In the genomic region with DNA sequence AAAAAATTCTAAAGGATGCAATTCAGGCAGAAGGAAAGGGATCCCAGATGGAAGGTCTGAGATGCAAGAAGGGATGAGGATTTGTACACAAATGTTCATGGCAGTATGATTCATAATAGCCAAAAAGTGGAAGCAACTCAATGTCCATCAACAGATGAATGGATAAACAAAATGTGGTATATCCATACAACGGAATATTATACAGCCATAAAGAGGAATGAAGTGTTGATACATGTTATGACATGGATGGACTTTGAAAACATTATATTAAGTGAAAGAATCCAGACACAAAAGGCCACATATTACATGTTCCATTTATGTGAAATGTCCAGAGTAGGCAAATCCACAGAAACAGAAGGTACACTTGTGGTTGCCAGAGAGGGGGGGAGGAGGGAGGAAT, we compare ENCODE assay signal across 3 cellular contexts.
TF ChIP-seq lines count a peak whose summit lies in the region.

No MANE protein-coding gene starts in this region.

TF ChIP-seq in A549, 52 proteins besides CTCF, POLR2A, EP300 and RAD21:
- no peak for TF ChIP-seq CHD4 (IDR thresholded peaks at IDR 0.05; ENCODE audit: borderline replicate concordance)
- no peak for TF ChIP-seq RNF2 (IDR thresholded peaks at IDR 0.05; ENCODE audit: borderline replicate concordance, low read depth)
- no peak for TF ChIP-seq MAFK (IDR thresholded peaks at IDR 0.05; ENCODE audit: partially characterized antibody)
- no peak for TF ChIP-seq CBX2 (IDR thresholded peaks at IDR 0.05; ENCODE audit: borderline replicate concordance, low read depth)
- TF ChIP-seq, protein P1, sequence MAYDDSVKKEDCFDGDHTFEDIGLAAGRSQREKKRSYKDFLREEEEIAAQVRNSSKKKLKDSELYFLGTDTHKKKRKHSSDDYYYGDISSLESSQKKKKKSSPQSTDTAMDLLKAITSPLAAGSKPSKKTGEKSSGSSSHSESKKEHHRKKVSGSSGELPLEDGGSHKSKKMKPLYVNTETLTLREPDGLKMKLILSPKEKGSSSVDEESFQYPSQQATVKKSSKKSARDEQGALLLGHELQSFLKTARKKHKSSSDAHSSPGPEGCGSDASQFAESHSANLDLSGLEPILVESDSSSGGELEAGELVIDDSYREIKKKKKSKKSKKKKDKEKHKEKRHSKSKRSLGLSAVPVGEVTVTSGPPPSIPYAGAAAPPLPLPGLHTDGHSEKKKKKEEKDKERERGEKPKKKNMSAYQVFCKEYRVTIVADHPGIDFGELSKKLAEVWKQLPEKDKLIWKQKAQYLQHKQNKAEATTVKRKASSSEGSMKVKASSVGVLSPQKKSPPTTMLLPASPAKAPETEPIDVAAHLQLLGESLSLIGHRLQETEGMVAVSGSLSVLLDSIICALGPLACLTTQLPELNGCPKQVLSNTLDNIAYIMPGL (CRISPR knock-in tag; IDR thresholded peaks at IDR 0.05; ENCODE audit: borderline replicate concordance), result no peak
- TF ChIP-seq GATA3 (IDR thresholded peaks at IDR 0.05; ENCODE audit: borderline replicate concordance), result no peak
- no peak for TF ChIP-seq TP53 (CRISPR knock-in tag; IDR thresholded peaks at IDR 0.05)
- TF ChIP-seq KDM1A (IDR thresholded peaks at IDR 0.05; ENCODE audit: low read depth), result peak; percentile 77; the same call in 1 of the 2 replicates
- TF ChIP-seq, protein P2, sequence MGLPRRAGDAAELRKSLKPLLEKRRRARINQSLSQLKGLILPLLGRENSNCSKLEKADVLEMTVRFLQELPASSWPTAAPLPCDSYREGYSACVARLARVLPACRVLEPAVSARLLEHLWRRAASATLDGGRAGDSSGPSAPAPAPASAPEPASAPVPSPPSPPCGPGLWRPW (IDR thresholded peaks at IDR 0.05), result no peak
- TF ChIP-seq MYC (IDR thresholded peaks at IDR 0.05; ENCODE audit: borderline replicate concordance, low read length), result no peak
- TF ChIP-seq HDAC2 (IDR thresholded peaks at IDR 0.05), result 0 out of 2 replicates have a peak, but pooled peaks have one; percentile 57
- TF ChIP-seq HOXA7 (CRISPR knock-in tag; IDR thresholded peaks at IDR 0.05), result no peak

TF ChIP-seq in HEK293, 187 proteins besides CTCF, POLR2A, EP300 and RAD21:
- TF ChIP-seq ZBTB8A (tag by site-specific recombination; IDR thresholded peaks at IDR 0.05) (no peak), ZNF626 (tag by site-specific recombination; IDR thresholded peaks at IDR 0.05) (0 out of 2 replicates have a peak, but pooled peaks have one; percentile 65), ZNF324 (tag by site-specific recombination; IDR thresholded peaks at IDR 0.05) (no peak), ZNF211 (tag by site-specific recombination; IDR thresholded peaks at IDR 0.05; ENCODE audit: low read depth) (no peak), ZNF350 (tag by site-specific recombination; IDR thresholded peaks at IDR 0.05) (0 out of 2 replicates have a peak, but pooled peaks have one; percentile 16), ZNF146 (tag by site-specific recombination; IDR thresholded peaks at IDR 0.05) (peak; percentile 99), ZNF221 (tag by site-specific recombination; IDR thresholded peaks at IDR 0.05; ENCODE audit: borderline replicate concordance) (no peak)
- TF ChIP-seq, protein P3, sequence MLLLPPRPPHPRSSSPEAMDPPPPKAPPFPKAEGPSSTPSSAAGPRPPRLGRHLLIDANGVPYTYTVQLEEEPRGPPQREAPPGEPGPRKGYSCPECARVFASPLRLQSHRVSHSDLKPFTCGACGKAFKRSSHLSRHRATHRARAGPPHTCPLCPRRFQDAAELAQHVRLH (tag by site-specific recombination; IDR thresholded peaks at IDR 0.05), result peak; percentile 82; the same call in 1 of the 2 replicates
- TF ChIP-seq, protein P4, sequence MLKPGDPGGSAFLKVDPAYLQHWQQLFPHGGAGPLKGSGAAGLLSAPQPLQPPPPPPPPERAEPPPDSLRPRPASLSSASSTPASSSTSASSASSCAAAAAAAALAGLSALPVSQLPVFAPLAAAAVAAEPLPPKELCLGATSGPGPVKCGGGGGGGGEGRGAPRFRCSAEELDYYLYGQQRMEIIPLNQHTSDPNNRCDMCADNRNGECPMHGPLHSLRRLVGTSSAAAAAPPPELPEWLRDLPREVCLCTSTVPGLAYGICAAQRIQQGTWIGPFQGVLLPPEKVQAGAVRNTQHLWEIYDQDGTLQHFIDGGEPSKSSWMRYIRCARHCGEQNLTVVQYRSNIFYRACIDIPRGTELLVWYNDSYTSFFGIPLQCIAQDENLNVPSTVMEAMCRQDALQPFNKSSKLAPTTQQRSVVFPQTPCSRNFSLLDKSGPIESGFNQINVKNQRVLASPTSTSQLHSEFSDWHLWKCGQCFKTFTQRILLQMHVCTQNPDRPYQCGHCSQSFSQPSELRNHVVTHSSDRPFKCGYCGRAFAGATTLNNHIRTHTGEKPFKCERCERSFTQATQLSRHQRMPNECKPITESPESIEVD (tag by site-specific recombination; IDR thresholded peaks at IDR 0.05), result no peak
- TF ChIP-seq, protein P5, sequence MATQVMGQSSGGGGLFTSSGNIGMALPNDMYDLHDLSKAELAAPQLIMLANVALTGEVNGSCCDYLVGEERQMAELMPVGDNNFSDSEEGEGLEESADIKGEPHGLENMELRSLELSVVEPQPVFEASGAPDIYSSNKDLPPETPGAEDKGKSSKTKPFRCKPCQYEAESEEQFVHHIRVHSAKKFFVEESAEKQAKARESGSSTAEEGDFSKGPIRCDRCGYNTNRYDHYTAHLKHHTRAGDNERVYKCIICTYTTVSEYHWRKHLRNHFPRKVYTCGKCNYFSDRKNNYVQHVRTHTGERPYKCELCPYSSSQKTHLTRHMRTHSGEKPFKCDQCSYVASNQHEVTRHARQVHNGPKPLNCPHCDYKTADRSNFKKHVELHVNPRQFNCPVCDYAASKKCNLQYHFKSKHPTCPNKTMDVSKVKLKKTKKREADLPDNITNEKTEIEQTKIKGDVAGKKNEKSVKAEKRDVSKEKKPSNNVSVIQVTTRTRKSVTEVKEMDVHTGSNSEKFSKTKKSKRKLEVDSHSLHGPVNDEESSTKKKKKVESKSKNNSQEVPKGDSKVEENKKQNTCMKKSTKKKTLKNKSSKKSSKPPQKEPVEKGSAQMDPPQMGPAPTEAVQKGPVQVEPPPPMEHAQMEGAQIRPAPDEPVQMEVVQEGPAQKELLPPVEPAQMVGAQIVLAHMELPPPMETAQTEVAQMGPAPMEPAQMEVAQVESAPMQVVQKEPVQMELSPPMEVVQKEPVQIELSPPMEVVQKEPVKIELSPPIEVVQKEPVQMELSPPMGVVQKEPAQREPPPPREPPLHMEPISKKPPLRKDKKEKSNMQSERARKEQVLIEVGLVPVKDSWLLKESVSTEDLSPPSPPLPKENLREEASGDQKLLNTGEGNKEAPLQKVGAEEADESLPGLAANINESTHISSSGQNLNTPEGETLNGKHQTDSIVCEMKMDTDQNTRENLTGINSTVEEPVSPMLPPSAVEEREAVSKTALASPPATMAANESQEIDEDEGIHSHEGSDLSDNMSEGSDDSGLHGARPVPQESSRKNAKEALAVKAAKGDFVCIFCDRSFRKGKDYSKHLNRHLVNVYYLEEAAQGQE (tag by site-specific recombination; IDR thresholded peaks at IDR 0.05), result no peak
TF ChIP-seq in HEK293: peak in this region for 4.

TF ChIP-seq in K562, 482 proteins besides CTCF, POLR2A, EP300 and RAD21:
- TF ChIP-seq TRIM24 (IDR thresholded peaks at IDR 0.05), result 0 out of 4 replicates have a peak, but pooled peaks of 1 of the 2 experiments have one; percentile 9
- TF ChIP-seq ZNF146 (CRISPR knock-in tag; IDR thresholded peaks at IDR 0.05; ENCODE audit: unreplicated experiment), result peak; percentile 98
- no peak for TF ChIP-seq ASH1L (IDR thresholded peaks at IDR 0.05; ENCODE audit: borderline replicate concordance, low read depth, partially characterized antibody)
- TF ChIP-seq, protein P6, sequence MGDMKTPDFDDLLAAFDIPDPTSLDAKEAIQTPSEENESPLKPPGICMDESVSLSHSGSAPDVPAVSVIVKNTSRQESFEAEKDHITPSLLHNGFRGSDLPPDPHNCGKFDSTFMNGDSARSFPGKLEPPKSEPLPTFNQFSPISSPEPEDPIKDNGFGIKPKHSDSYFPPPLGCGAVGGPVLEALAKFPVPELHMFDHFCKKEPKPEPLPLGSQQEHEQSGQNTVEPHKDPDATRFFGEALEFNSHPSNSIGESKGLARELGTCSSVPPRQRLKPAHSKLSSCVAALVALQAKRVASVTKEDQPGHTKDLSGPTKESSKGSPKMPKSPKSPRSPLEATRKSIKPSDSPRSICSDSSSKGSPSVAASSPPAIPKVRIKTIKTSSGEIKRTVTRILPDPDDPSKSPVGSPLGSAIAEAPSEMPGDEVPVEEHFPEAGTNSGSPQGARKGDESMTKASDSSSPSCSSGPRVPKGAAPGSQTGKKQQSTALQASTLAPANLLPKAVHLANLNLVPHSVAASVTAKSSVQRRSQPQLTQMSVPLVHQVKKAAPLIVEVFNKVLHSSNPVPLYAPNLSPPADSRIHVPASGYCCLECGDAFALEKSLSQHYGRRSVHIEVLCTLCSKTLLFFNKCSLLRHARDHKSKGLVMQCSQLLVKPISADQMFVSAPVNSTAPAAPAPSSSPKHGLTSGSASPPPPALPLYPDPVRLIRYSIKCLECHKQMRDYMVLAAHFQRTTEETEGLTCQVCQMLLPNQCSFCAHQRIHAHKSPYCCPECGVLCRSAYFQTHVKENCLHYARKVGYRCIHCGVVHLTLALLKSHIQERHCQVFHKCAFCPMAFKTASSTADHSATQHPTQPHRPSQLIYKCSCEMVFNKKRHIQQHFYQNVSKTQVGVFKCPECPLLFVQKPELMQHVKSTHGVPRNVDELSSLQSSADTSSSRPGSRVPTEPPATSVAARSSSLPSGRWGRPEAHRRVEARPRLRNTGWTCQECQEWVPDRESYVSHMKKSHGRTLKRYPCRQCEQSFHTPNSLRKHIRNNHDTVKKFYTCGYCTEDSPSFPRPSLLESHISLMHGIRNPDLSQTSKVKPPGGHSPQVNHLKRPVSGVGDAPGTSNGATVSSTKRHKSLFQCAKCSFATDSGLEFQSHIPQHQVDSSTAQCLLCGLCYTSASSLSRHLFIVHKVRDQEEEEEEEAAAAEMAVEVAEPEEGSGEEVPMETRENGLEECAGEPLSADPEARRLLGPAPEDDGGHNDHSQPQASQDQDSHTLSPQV (IDR thresholded peaks at IDR 0.05), result no peak
- TF ChIP-seq RBM25 (IDR thresholded peaks at IDR 0.05; ENCODE audit: low read depth, low read length, severe bottlenecking), result peak; percentile 75
- peak; percentile 57 for TF ChIP-seq ADNP (tag; IDR thresholded peaks at IDR 0.05)
- TF ChIP-seq TAF7 (tag; IDR thresholded peaks at IDR 0.05), result no peak
- no peak for TF ChIP-seq RBM17 (IDR thresholded peaks at IDR 0.05; ENCODE audit: borderline replicate concordance, low read depth, low read length)
- TF ChIP-seq TRIM28 (IDR thresholded peaks at IDR 0.05), result peak; percentile 63; the same call in 1 of the 2 replicates
- peak; percentile 83 for TF ChIP-seq BCOR (IDR thresholded peaks at IDR 0.05)
- no peak for TF ChIP-seq MBD2 (IDR thresholded peaks at IDR 0.05; ENCODE audit: borderline replicate concordance, low read depth)
- 0 out of 3 replicates have a peak, but pooled peaks of 1 of the 2 experiments have one; percentile 20 for TF ChIP-seq CBX3 (IDR thresholded peaks at IDR 0.05; ENCODE audit: borderline replicate concordance in 1 of 2, low read length in 2 of 2)
- peak; percentile 28 to 65; a peak in 2 of 4 replicates for TF ChIP-seq KDM1A (IDR thresholded peaks at IDR 0.05)
- no peak for TF ChIP-seq ZNF239 (CRISPR knock-in tag; IDR thresholded peaks at IDR 0.05)
- TF ChIP-seq, protein P7, sequence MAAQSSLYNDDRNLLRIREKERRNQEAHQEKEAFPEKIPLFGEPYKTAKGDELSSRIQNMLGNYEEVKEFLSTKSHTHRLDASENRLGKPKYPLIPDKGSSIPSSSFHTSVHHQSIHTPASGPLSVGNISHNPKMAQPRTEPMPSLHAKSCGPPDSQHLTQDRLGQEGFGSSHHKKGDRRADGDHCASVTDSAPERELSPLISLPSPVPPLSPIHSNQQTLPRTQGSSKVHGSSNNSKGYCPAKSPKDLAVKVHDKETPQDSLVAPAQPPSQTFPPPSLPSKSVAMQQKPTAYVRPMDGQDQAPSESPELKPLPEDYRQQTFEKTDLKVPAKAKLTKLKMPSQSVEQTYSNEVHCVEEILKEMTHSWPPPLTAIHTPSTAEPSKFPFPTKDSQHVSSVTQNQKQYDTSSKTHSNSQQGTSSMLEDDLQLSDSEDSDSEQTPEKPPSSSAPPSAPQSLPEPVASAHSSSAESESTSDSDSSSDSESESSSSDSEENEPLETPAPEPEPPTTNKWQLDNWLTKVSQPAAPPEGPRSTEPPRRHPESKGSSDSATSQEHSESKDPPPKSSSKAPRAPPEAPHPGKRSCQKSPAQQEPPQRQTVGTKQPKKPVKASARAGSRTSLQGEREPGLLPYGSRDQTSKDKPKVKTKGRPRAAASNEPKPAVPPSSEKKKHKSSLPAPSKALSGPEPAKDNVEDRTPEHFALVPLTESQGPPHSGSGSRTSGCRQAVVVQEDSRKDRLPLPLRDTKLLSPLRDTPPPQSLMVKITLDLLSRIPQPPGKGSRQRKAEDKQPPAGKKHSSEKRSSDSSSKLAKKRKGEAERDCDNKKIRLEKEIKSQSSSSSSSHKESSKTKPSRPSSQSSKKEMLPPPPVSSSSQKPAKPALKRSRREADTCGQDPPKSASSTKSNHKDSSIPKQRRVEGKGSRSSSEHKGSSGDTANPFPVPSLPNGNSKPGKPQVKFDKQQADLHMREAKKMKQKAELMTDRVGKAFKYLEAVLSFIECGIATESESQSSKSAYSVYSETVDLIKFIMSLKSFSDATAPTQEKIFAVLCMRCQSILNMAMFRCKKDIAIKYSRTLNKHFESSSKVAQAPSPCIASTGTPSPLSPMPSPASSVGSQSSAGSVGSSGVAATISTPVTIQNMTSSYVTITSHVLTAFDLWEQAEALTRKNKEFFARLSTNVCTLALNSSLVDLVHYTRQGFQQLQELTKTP (IDR thresholded peaks at IDR 0.05; ENCODE audit: low read depth in 1 of 2, partially characterized antibody in 2 of 2), result no peak
